In genomic region chr6:77034161-77034560, GRCh38 we compare ENCODE assay signal across 12 cellular contexts.
DNase-seq lines count a peak whose midpoint lies in the region; ATAC-seq and TF ChIP-seq lines count a peak whose summit lies in the region.
"Had no signal": no experiment of that assay in that cellular context is flagged by ENCODE, and none has a peak within 500 bp of the region (broad histone marks: within the 10 kb centered on the region; RNA-seq: fewer than 3 reads in every experiment).

No MANE protein-coding gene starts in this region.

- H3K36me3 ChIP-seq in HUES48 (ENCODE audit: control insufficient read depth, insufficient read depth, low read length) = no peaks in the 10 kb centered on the region

- no peak for TF ChIP-seq CTCF in astrocyte of the spinal cord (IDR thresholded peaks at IDR 0.05; ENCODE audit: low read depth, low read length)

- ATAC-seq in HG02588 (IDR thresholded peaks at IDR 0.05; ENCODE audit: unreplicated experiment) (no peak), GM19455 (IDR thresholded peaks at IDR 0.05; ENCODE audit: unreplicated experiment) (no peak), HG02610 (IDR thresholded peaks at IDR 0.05; ENCODE audit: unreplicated experiment) (no peak)
- ATAC-seq: mucosa of descending colon; stimulated activated memory B cell treated with anti-CD40 and anti-IgM and Interleukin-4, amounts not matched to agents 10 μg/mL and 1 μg/mL and 100 μg/mL, for 72 hours had no signal

- H3K4me3 ChIP-seq in HUES48 (ENCODE audit: low read depth, low read length) = no peak overlapping the region
- no peak overlapping the region for H3K4me3 ChIP-seq in astrocyte of the spinal cord (ENCODE audit: low read depth, low read length)
- H3K4me3 ChIP-seq: mucosa of descending colon had no signal

- no peak overlapping the region for H3K9ac ChIP-seq in HUES48 (ENCODE audit: low read depth, low read length)

- peaks cover 11% of the 10 kb centered on the region for H3K4me1 ChIP-seq in HUES48 (ENCODE audit: control insufficient read depth, insufficient read depth, low read length)

- H3K27ac ChIP-seq in HUES48 (ENCODE audit: low read depth, low read length) = peak overlapping the region; percentile 54

- no peaks in the 10 kb centered on the region for H3K27me3 ChIP-seq in HUES48 (ENCODE audit: control insufficient read depth, insufficient read depth, low read length)

- DNase-seq in ACHN (peak; percentile 95), astrocyte of the spinal cord (ENCODE audit: low read depth, low spot score) (peak; percentile 97), iPS-NIHi7 (ENCODE audit: extremely low spot score) (peak; percentile 58), anterior cingulate cortex (lab: John Stamatoyannopoulos, UW) (no peak)
- DNase-seq: activated CD4-positive, alpha-beta T cell treated with anti-CD3 and anti-CD28 coated beads, Interleukin-2, amount 50 U/mL, for 48 hours; activated naive CD8-positive, alpha-beta T cell treated with anti-CD3 and anti-CD28 coated beads, Interleukin-2, amount 10 ng/mL, durations not matched to agents 7 days and 5 days; mucosa of descending colon had no signal

- in situ Hi-C loops in ACHN (cut with HindIII; ENCODE audit: low pct_ligation_motif_present, low pct_unique_long_range_greater_than_20kb, low sequenced_read_pairs) = no loop called here
- in situ Hi-C loops in astrocyte of the spinal cord (cut with HindIII; ENCODE audit: low sequenced_read_pairs) = no loop called here

- H3K9me3 ChIP-seq in HUES48 (ENCODE audit: control insufficient read depth, insufficient read depth, low read length) = no peaks in the 10 kb centered on the region

Comparison
In these comparisons a context has a peak if more than half of its experiments do, and no peak if none do; other contexts are left out.
1. DNase-seq: peak in ACHN (single experiment), astrocyte of the spinal cord (single experiment) and iPS-NIHi7 (single experiment); none in anterior cingulate cortex (0 of 58).